9 cellular contexts compared by ENCODE assay signal in genomic region chr16:14071576-14072271, GRCh38. TPM values are rescaled to one million over a fixed set of nuclear protein-coding genes. Genes with fewer than 3 reads are reported as not detected.
DNase-seq lines count a peak whose midpoint lies in the region; ATAC-seq, FAIRE-seq and TF ChIP-seq lines count a peak whose summit lies in the region.
"Had no signal": no experiment of that assay in that cellular context is flagged by ENCODE, and none has a peak within 500 bp of the region (broad histone marks: within the 10 kb centered on the region; RNA-seq: fewer than 3 reads in every experiment).

No MANE protein-coding gene starts in this region.

- H3K36me3 ChIP-seq in ovary: no peaks in the 10 kb centered on the region

- TF ChIP-seq CTCF in fibroblast of mammary gland (conservative IDR thresholded peaks at IDR 0.05; ENCODE audit: control insufficient read depth, insufficient read depth, low read depth, low read length) (no peak), ovary (IDR thresholded peaks at IDR 0.05) (no peak)

- H3K4me3 ChIP-seq in fibroblast of mammary gland (ENCODE audit: control insufficient read depth, low read depth, low read length): peak overlapping the region; percentile 72
- peak overlapping the region; percentile 73 for H3K4me3 ChIP-seq in ovary

- 1% methylated on average over 21 to 32 of the region's 32 CpGs for WGBS in ovary, 3 donors

- H3K27me3 ChIP-seq in ovary: no peaks in the 10 kb centered on the region

- peaks cover 6% of the 10 kb centered on the region for H3K4me1 ChIP-seq in ovary (ENCODE audit: insufficient read depth)

- peak overlapping the region in 1 of 2 donors; percentile 70 for H3K27ac ChIP-seq in ovary

- TF ChIP-seq POLR2A in ovary (IDR thresholded peaks at IDR 0.05) (no peak), GM12892 (IDR thresholded peaks at IDR 0.05; ENCODE audit: low read depth, low read length) (no peak)

- TF ChIP-seq EP300 in ovary (IDR thresholded peaks at IDR 0.05): no peak

- peak; percentile 47 for ATAC-seq in HG02642 (IDR thresholded peaks at IDR 0.05; ENCODE audit: poor library complexity, unreplicated experiment)
- ATAC-seq in GM21576 (IDR thresholded peaks at IDR 0.05; ENCODE audit: unreplicated experiment): no peak

- DNase-seq in NCI-H2227 (lab: John Stamatoyannopoulos, UW; ENCODE audit: unreplicated experiment) (peak; percentile 54), NCI-H2227 treated with DMSO at 0.1 percent for 48 hours (lab: John Stamatoyannopoulos, UW) (no peak), SW480 (ENCODE audit: low spot score) (peak; percentile 14), fibroblast of mammary gland (ENCODE audit: low read depth) (no peak), ovary (peak in 1 of 5 donors; percentile 46), GM12892 (ENCODE audit: insufficient read length) (no peak)

- H3K9me3 ChIP-seq in ovary: no peaks in the 10 kb centered on the region

- FAIRE-seq in GM12892 (lab: Jason Lieb, UNC): no peak
- FAIRE-seq: endometrium had no signal

- intact Hi-C loops in ovary (cut with DNase I): no loop called here

RNA-seq across cellular contexts. Expression of gene MRTFB, which starts 0.6 kb away (rescaled TPM):
- total RNA-seq in ovary: 10 to 100 TPM; 16.3 to 45.6 (median 37.0) TPM
- 10 to 100 TPM in 1 of 2 donors, 1 to 10 TPM in 1; 7.2 to 18.5 TPM for polyA plus RNA-seq in ovary
- polyA plus RNA-seq in GM12892 (2012; ENCODE audit: missing spikeins): 9.5 TPM

Comparison
In these comparisons a context has a peak if more than half of its experiments do, and no peak if none do; other contexts are left out.
1. DNase-seq: peak in NCI-H2227 (single experiment) and SW480 (single experiment); none in NCI-H2227 treated with DMSO at 0.1 percent for 48 hours (single experiment), fibroblast of mammary gland (single experiment) and GM12892 (single experiment).